Comparison of ENCODE assay signal across 1 cellular context in the genomic region with DNA sequence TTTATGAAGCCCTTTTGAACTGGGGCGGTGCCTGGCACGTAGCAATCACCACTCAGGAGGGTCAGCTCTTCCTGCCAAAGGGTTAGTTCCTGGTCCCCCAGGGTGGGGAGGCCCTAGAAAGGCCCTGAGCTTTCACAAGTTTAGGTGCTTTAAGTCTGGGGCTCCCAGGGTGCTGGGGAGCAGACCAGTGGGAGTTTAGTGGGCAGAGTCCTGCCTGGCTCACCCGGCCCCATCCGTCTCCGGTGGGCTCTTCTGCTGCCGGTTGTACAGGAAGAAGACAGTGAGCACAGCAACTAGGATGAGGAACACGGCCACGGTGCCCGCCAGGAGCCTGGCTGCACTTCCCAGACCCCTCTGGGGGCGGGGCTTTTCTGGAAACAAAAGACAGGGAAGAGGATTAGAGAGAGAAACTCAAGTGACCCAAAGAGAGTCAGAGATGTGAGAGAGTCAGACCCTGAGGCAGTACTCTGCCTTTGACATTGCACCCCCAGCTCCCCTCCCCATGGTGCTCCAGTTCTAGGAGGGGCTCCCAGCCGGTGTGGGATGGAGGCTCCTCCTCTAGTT.
TF ChIP-seq lines count a peak whose summit lies in the region.

No MANE protein-coding gene starts in this region.

TF ChIP-seq in GM23338, 12 proteins besides CTCF, POLR2A, EP300 and RAD21 (continued from another document):
- TF ChIP-seq, protein P1, sequence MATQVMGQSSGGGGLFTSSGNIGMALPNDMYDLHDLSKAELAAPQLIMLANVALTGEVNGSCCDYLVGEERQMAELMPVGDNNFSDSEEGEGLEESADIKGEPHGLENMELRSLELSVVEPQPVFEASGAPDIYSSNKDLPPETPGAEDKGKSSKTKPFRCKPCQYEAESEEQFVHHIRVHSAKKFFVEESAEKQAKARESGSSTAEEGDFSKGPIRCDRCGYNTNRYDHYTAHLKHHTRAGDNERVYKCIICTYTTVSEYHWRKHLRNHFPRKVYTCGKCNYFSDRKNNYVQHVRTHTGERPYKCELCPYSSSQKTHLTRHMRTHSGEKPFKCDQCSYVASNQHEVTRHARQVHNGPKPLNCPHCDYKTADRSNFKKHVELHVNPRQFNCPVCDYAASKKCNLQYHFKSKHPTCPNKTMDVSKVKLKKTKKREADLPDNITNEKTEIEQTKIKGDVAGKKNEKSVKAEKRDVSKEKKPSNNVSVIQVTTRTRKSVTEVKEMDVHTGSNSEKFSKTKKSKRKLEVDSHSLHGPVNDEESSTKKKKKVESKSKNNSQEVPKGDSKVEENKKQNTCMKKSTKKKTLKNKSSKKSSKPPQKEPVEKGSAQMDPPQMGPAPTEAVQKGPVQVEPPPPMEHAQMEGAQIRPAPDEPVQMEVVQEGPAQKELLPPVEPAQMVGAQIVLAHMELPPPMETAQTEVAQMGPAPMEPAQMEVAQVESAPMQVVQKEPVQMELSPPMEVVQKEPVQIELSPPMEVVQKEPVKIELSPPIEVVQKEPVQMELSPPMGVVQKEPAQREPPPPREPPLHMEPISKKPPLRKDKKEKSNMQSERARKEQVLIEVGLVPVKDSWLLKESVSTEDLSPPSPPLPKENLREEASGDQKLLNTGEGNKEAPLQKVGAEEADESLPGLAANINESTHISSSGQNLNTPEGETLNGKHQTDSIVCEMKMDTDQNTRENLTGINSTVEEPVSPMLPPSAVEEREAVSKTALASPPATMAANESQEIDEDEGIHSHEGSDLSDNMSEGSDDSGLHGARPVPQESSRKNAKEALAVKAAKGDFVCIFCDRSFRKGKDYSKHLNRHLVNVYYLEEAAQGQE (IDR thresholded peaks at IDR 0.05; ENCODE audit: unreplicated experiment): no peak
- TF ChIP-seq ZNF114 (CRISPR knock-in tag; IDR thresholded peaks at IDR 0.05) (no peak), POLR2AphosphoS5 (IDR thresholded peaks at IDR 0.05; ENCODE audit: low read depth) (no peak), CREB1 (CRISPR knock-in tag; IDR thresholded peaks at IDR 0.05; ENCODE audit: low read depth) (no peak), NANOG (IDR thresholded peaks at IDR 0.05; ENCODE audit: borderline replicate concordance) (no peak)
- TF ChIP-seq, protein P2, sequence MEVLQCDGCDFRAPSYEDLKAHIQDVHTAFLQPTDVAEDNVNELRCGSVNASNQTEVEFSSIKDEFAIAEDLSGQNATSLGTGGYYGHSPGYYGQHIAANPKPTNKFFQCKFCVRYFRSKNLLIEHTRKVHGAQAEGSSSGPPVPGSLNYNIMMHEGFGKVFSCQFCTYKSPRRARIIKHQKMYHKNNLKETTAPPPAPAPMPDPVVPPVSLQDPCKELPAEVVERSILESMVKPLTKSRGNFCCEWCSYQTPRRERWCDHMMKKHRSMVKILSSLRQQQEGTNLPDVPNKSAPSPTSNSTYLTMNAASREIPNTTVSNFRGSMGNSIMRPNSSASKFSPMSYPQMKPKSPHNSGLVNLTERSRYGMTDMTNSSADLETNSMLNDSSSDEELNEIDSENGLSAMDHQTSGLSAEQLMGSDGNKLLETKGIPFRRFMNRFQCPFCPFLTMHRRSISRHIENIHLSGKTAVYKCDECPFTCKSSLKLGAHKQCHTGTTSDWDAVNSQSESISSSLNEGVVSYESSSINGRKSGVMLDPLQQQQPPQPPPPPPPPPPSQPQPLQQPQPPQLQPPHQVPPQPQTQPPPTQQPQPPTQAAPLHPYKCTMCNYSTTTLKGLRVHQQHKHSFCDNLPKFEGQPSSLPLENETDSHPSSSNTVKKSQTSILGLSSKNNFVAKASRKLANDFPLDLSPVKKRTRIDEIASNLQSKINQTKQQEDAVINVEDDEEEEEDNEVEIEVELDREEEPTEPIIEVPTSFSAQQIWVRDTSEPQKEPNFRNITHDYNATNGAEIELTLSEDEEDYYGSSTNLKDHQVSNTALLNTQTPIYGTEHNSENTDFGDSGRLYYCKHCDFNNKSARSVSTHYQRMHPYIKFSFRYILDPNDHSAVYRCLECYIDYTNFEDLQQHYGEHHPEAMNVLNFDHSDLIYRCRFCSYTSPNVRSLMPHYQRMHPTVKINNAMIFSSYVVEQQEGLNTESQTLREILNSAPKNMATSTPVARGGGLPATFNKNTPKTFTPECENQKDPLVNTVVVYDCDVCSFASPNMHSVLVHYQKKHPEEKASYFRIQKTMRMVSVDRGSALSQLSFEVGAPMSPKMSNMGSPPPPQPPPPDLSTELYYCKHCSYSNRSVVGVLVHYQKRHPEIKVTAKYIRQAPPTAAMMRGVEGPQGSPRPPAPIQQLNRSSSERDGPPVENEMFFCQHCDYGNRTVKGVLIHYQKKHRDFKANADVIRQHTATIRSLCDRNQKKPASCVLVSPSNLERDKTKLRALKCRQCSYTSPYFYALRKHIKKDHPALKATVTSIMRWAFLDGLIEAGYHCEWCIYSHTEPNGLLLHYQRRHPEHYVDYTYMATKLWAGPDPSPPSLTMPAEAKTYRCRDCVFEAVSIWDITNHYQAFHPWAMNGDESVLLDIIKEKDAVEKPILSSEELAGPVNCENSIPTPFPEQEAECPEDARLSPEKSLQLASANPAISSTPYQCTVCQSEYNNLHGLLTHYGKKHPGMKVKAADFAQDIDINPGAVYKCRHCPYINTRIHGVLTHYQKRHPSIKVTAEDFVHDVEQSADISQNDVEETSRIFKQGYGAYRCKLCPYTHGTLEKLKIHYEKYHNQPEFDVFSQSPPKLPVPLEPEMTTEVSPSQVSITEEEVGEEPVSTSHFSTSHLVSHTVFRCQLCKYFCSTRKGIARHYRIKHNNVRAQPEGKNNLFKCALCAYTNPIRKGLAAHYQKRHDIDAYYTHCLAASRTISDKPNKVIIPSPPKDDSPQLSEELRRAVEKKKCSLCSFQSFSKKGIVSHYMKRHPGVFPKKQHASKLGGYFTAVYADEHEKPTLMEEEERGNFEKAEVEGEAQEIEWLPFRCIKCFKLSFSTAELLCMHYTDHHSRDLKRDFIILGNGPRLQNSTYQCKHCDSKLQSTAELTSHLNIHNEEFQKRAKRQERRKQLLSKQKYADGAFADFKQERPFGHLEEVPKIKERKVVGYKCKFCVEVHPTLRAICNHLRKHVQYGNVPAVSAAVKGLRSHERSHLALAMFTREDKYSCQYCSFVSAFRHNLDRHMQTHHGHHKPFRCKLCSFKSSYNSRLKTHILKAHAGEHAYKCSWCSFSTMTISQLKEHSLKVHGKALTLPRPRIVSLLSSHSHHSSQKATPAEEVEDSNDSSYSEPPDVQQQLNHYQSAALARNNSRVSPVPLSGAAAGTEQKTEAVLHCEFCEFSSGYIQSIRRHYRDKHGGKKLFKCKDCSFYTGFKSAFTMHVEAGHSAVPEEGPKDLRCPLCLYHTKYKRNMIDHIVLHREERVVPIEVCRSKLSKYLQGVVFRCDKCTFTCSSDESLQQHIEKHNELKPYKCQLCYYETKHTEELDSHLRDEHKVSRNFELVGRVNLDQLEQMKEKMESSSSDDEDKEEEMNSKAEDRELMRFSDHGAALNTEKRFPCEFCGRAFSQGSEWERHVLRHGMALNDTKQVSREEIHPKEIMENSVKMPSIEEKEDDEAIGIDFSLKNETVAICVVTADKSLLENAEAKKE (CRISPR knock-in tag; IDR thresholded peaks at IDR 0.05): no peak
